10 cellular contexts compared by ENCODE assay signal in genomic region chr11:10328314-10329090, GRCh38. TPM values are rescaled to one million over a fixed set of nuclear protein-coding genes. Genes with fewer than 3 reads are reported as not detected.
DNase-seq lines count a peak whose midpoint lies in the region; ATAC-seq, FAIRE-seq and TF ChIP-seq lines count a peak whose summit lies in the region.
"Had no signal": no experiment of that assay in that cellular context is flagged by ENCODE, and none has a peak within 500 bp of the region (broad histone marks: within the 10 kb centered on the region; RNA-seq: fewer than 3 reads in every experiment).

No MANE protein-coding gene starts in this region.

- peaks cover 0 to 3% of the 10 kb centered on the region in 2 donors for H3K36me3 Mint-ChIP-seq in stimulated activated naive B cell treated with anti-CD40 and anti-IgM and Interleukin-4, amounts not matched to agents 10 μg/mL and 1 μg/mL and 100 μg/mL, for 72 hours

- peaks cover 78% of the 10 kb centered on the region for H3K4me1 ChIP-seq in adipocyte (ENCODE audit: control insufficient read depth, insufficient read depth, low read length)

- peak; percentile 23 to 43 for DNase-seq in HL-60 (ENCODE audit: low read depth in 1 of 2, low spot score in 1 of 2)
- DNase-seq in adipocyte (ENCODE audit: low read depth), result no peak
- no peak for DNase-seq in left ventricle myocardium superior
- DNase-seq in stimulated activated naive B cell treated with anti-CD40 and anti-IgM and Interleukin-4, amounts not matched to agents 10 μg/mL and 1 μg/mL and 100 μg/mL, for 72 hours, result no peak
- DNase-seq in GM12892 (ENCODE audit: insufficient read length), result no peak
- DNase-seq in activated CD4-positive, alpha-beta T cell treated with anti-CD3 and anti-CD28 coated beads for 4 hours, result no peak
- DNase-seq in HK-2 (ENCODE audit: unreplicated experiment), result no peak
- DNase-seq: H9 had no signal

- no peaks in the 10 kb centered on the region for H3K36me3 ChIP-seq in adipocyte (ENCODE audit: control insufficient read depth, insufficient read depth, low read length, severe bottlenecking)

- TF ChIP-seq POLR2A in GM12892 (IDR thresholded peaks at IDR 0.05; ENCODE audit: low read depth, low read length), result no peak

- H3K4me3 Mint-ChIP-seq in stimulated activated naive B cell treated with anti-CD40 and anti-IgM and Interleukin-4, amounts not matched to agents 10 μg/mL and 1 μg/mL and 100 μg/mL, for 72 hours, result no peak overlapping the region
- H3K4me3 Mint-ChIP-seq: H9 had no signal

- peak overlapping the region; percentile 75 for H3K27ac Mint-ChIP-seq in stimulated activated naive B cell treated with anti-CD40 and anti-IgM and Interleukin-4, amounts not matched to agents 10 μg/mL and 1 μg/mL and 100 μg/mL, for 72 hours

- TF ChIP-seq CTCF in HL-60 (IDR thresholded peaks at IDR 0.05; ENCODE audit: insufficient read depth, low read length), result no peak

- H3K4me1 Mint-ChIP-seq in stimulated activated naive B cell treated with anti-CD40 and anti-IgM and Interleukin-4, amounts not matched to agents 10 μg/mL and 1 μg/mL and 100 μg/mL, for 72 hours, result peaks cover 3 to 6% of the 10 kb centered on the region in 2 donors

- H3K27me3 ChIP-seq in HL-60 (ENCODE audit: insufficient read depth, poor library complexity, severe bottlenecking) (no peaks in the 10 kb centered on the region), adipocyte (replicated peaks; ENCODE audit: control insufficient read depth, insufficient read depth, low read length) (no peaks in the 10 kb centered on the region)

- intact Hi-C loops in left ventricle myocardium superior (cut with micrococcal nuclease), result loop anchor here (10.0 kb wide), 2 partner anchors 354 to 574 kb away; no protein-coding TSS in a partner anchor

- H3K4me3 ChIP-seq in HL-60 (replicated peaks; ENCODE audit: insufficient read depth, low read length) (no peak overlapping the region), adipocyte (ENCODE audit: low read length) (no peak overlapping the region)
- H3K4me3 ChIP-seq: lung had no signal

- 0 out of 2 replicates have a peak overlapping the region, but pooled peaks have one; percentile 3 for H3K27ac ChIP-seq in HL-60 (replicated peaks)

- no peak for FAIRE-seq in GM12892 (lab: Jason Lieb, UNC)

- H3K27me3 Mint-ChIP-seq in stimulated activated naive B cell treated with anti-CD40 and anti-IgM and Interleukin-4, amounts not matched to agents 10 μg/mL and 1 μg/mL and 100 μg/mL, for 72 hours, result peaks cover 21 to 23% of the 10 kb centered on the region in 2 donors

- peak; percentile 30 for ATAC-seq in left ventricle myocardium superior
- no peak for ATAC-seq in stimulated activated naive B cell treated with anti-CD40 and anti-IgM and Interleukin-4, amounts not matched to agents 10 μg/mL and 1 μg/mL and 100 μg/mL, for 72 hours (replicated peaks)
- no peak for ATAC-seq in HG03439 (IDR thresholded peaks at IDR 0.05; ENCODE audit: unreplicated experiment)

- H3K9me3 ChIP-seq in adipocyte (ENCODE audit: control insufficient read depth, low read length), result peaks cover 4% of the 10 kb centered on the region

- H3K9ac ChIP-seq in adipocyte (ENCODE audit: low read length), result peak overlapping the region; percentile 83

- H3K9me3 Mint-ChIP-seq in stimulated activated naive B cell treated with anti-CD40 and anti-IgM and Interleukin-4, amounts not matched to agents 10 μg/mL and 1 μg/mL and 100 μg/mL, for 72 hours, result no peaks in the 10 kb centered on the region
- H3K9me3 Mint-ChIP-seq: H9 had no signal

RNA-seq across cellular contexts. Expression of gene ADM, which starts 23.6 kb away (rescaled TPM):
- 23.4 TPM for total RNA-seq in left ventricle myocardium superior
- polyA plus RNA-seq in GM12892 (2012; ENCODE audit: missing spikeins), result 10.1 TPM

RNA-seq across cellular contexts. Expression of gene SBF2, which starts 34.5 kb away (rescaled TPM):
- total RNA-seq in left ventricle myocardium superior, result 17.9 TPM
- polyA plus RNA-seq in GM12892 (2012; ENCODE audit: missing spikeins), result 6.9 TPM

Comparison
In these comparisons a context has a peak if more than half of its experiments do, and no peak if none do; other contexts are left out.
1. DNase-seq: peak in HL-60 (2 of 2); none in adipocyte (single experiment), left ventricle myocardium superior (single experiment), stimulated activated naive B cell treated with anti-CD40 and anti-IgM and Interleukin-4, amounts not matched to agents 10 μg/mL and 1 μg/mL and 100 μg/mL, for 72 hours (single experiment), GM12892 (single experiment), activated CD4-positive, alpha-beta T cell treated with anti-CD3 and anti-CD28 coated beads for 4 hours (0 of 2) and HK-2 (single experiment).